8 cellular contexts compared by ENCODE assay signal in the genomic region with DNA sequence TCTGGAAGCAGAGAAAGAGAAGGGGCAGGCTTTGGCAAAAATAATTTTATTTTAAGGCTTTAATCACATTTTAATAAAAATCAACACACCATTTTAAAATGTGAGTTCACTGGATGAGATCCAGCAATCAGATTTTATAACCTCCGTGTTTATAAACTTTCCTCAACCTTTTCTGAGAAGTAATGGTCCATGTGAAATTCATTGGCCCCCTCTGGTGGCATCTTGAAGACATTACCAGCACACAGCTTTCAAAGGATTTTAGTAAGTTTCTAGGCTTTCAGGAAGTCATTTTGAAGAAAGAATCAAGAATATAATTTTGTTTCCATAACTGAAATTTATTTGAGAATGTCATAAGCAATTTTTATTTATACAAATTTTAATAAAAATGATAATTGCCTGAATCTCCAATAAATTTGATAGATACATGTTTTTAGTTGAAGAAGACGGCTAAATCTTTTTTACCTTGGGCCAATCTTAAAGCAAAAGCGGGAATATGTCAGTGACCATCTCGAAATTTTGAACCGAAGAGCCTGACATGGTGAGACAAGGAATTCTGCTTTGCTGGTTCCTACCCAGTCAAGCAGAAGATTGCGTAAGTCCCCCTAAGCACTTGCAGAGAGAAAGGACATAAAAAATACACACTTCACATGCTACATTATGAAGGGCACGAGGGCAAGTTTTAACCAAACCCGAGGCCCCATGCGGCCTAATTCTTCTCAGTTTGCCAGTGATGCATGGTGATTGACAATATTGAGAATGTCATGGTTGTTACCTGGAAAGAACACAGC.
A peak's percentile ranks its signal among the peaks of the same experiment; 100 is the strongest.
DNase-seq lines count a peak whose midpoint lies in the region; ATAC-seq, FAIRE-seq and TF ChIP-seq lines count a peak whose summit lies in the region.

No MANE protein-coding gene starts in this region.

- H2BK5ac ChIP-seq in mesenchymal stem cell (ENCODE audit: low read depth, low read length, poor library complexity, severe bottlenecking): no peak overlapping the region

- intact Hi-C loops in Caco-2 (cut with micrococcal nuclease; ENCODE audit: unreplicated experiment) (loop anchor here (1.0 to 10.0 kb wide), 2 partner anchors 19 to 208 kb away; no protein-coding TSS in a partner anchor), posterior vena cava (cut with DNase I) (no loop called here)

- no TSS peak for BruUV-seq in Caco-2 (replicated peaks; lab: Mats Ljungman, UMichigan)

- H3K23ac ChIP-seq in mesenchymal stem cell (ENCODE audit: low read length in 2 of 2): no peak overlapping the region

- DNase-seq in Caco-2 (peak in 1 of 2 experiments; percentile 2), NCI-H345 (lab: John Stamatoyannopoulos, UW) (peak; percentile 40), bronchial epithelial cell (ENCODE audit: low read depth) (peak; percentile 19), mesenchymal stem cell (peak; percentile 16), posterior vena cava (ENCODE audit: low spot score) (no peak), mucosa of gallbladder (ENCODE audit: low spot score) (no peak)

- H4K91ac ChIP-seq in mesenchymal stem cell (ENCODE audit: low read length): no peak overlapping the region

- H4K8ac ChIP-seq in mesenchymal stem cell (ENCODE audit: low read length): no peak overlapping the region

- peaks cover 4% of the 10 kb centered on the region for H3K27me3 Mint-ChIP-seq in Caco-2 (ENCODE audit: insufficient read depth, unreplicated experiment)

- H2BK12ac ChIP-seq in mesenchymal stem cell (ENCODE audit: low read length in 2 of 2): no peak overlapping the region

- no peaks in the 10 kb centered on the region for H3K36me3 ChIP-seq in Caco-2 (ENCODE audit: control insufficient read depth, insufficient read depth, low read length)
- no peaks in the 10 kb centered on the region for H3K36me3 ChIP-seq in bronchial epithelial cell (ENCODE audit: control insufficient read depth, insufficient read depth, low read length)
- no peaks in the 10 kb centered on the region for H3K36me3 ChIP-seq in mesenchymal stem cell (ENCODE audit: control insufficient read depth in 1 of 2, insufficient read depth in 2 of 2, low read depth in 1 of 2, low read length in 2 of 2)

- H3K9ac ChIP-seq in mesenchymal stem cell (ENCODE audit: low read length): no peak overlapping the region

- WGBS in mesenchymal stem cell: 65% methylated on average over 9 of the region's 9 CpGs

- no peak for FAIRE-seq in bronchial epithelial cell (lab: Jason Lieb, UNC)

- H3K9me3 ChIP-seq in Caco-2 (no peaks in the 10 kb centered on the region), mesenchymal stem cell (ENCODE audit: control insufficient read depth, low read length) (no peaks in the 10 kb centered on the region)

- no peak overlapping the region for H2BK15ac ChIP-seq in mesenchymal stem cell (ENCODE audit: low read depth, poor library complexity, severe bottlenecking)

- no peaks in the 10 kb centered on the region for H3K9me3 Mint-ChIP-seq in Caco-2 (ENCODE audit: unreplicated experiment)

- no peak overlapping the region for H3K4me3 Mint-ChIP-seq in Caco-2 (ENCODE audit: unreplicated experiment)

- ATAC-seq in GM18520 (IDR thresholded peaks at IDR 0.05; ENCODE audit: unreplicated experiment) (peak; percentile 27), HG03039 (IDR thresholded peaks at IDR 0.05; ENCODE audit: unreplicated experiment) (peak; percentile 36)

- no peaks in the 10 kb centered on the region for H3K27me3 ChIP-seq in Caco-2 (replicated peaks; ENCODE audit: control insufficient read depth, insufficient read depth, low read length)
- H3K27me3 ChIP-seq in bronchial epithelial cell (ENCODE audit: control insufficient read depth, insufficient read depth, low read length): no peaks in the 10 kb centered on the region
- H3K27me3 ChIP-seq in mesenchymal stem cell (ENCODE audit: control insufficient read depth in 1 of 2, insufficient read depth in 1 of 2, low read length in 2 of 2): no peaks in the 10 kb centered on the region

- no peak overlapping the region for H3K4ac ChIP-seq in mesenchymal stem cell (ENCODE audit: low read depth in 1 of 2, low read length in 2 of 2)

- TF ChIP-seq CTCF in Caco-2 (IDR thresholded peaks at IDR 0.05; ENCODE audit: insufficient read depth in 1 of 2, low read depth in 1 of 2, low read length in 1 of 2, severe bottlenecking in 1 of 2, unreplicated experiment in 1 of 2): peak; percentile 23 to 47
- peak; percentile 44 for TF ChIP-seq CTCF in bronchial epithelial cell (IDR thresholded peaks at IDR 0.05; ENCODE audit: insufficient read depth, low read length, severe bottlenecking)

- H3K79me1 ChIP-seq in mesenchymal stem cell (replicated peaks; ENCODE audit: low read length, poor library complexity, severe bottlenecking): no peaks in the 10 kb centered on the region

- H3K27ac Mint-ChIP-seq in Caco-2 (ENCODE audit: unreplicated experiment): no peak overlapping the region

- no peak overlapping the region for H3K27ac ChIP-seq in mesenchymal stem cell (ENCODE audit: low read length, poor library complexity, severe bottlenecking)

- CTCF ChIA-PET in Caco-2 (lab: Charles Lee): no interaction called here

- H3K4me1 ChIP-seq in Caco-2 (no peaks in the 10 kb centered on the region), mesenchymal stem cell (ENCODE audit: control insufficient read depth, insufficient read depth, low read depth, low read length) (peaks cover 1% of the 10 kb centered on the region)

- no peak overlapping the region for H2AFZ ChIP-seq in mesenchymal stem cell (ENCODE audit: low read depth, low read length)

- H3K14ac ChIP-seq in mesenchymal stem cell (ENCODE audit: low read length in 2 of 2): no peak overlapping the region

- H3K36me3 Mint-ChIP-seq in Caco-2 (ENCODE audit: insufficient read depth, unreplicated experiment): no peaks in the 10 kb centered on the region

- H3K4me1 Mint-ChIP-seq in Caco-2 (ENCODE audit: low read depth, unreplicated experiment): no peaks in the 10 kb centered on the region

- POLR2A ChIA-PET in Caco-2 (lab: Charles Lee): no interaction called here

- no peak overlapping the region for H2BK120ac ChIP-seq in mesenchymal stem cell (ENCODE audit: low read depth, low read length)

- H3K4me2 ChIP-seq in mesenchymal stem cell (ENCODE audit: low read length, poor library complexity, severe bottlenecking): no peak overlapping the region

- no peak overlapping the region for H3K18ac ChIP-seq in mesenchymal stem cell (ENCODE audit: low read depth in 1 of 2, low read length in 2 of 2)

- no peak overlapping the region for H3K4me3 ChIP-seq in Caco-2 (ENCODE audit: low read depth, low read length)
- no peak overlapping the region for H3K4me3 ChIP-seq in bronchial epithelial cell (ENCODE audit: low read depth, low read length)
- H3K4me3 ChIP-seq in mesenchymal stem cell (ENCODE audit: insufficient read depth in 1 of 2, low read depth in 1 of 2, low read length in 2 of 2): no peak overlapping the region

- no peak overlapping the region for H2AK5ac ChIP-seq in mesenchymal stem cell (ENCODE audit: low read length, severe bottlenecking)

Comparison
In these comparisons a context has a peak if more than half of its experiments do, and no peak if none do; other contexts are left out.
1. DNase-seq: peak in NCI-H345 (single experiment), bronchial epithelial cell (single experiment) and mesenchymal stem cell (single experiment); none in posterior vena cava (single experiment) and mucosa of gallbladder (single experiment).